19 cellular contexts compared by ENCODE assay signal in the genomic region with DNA sequence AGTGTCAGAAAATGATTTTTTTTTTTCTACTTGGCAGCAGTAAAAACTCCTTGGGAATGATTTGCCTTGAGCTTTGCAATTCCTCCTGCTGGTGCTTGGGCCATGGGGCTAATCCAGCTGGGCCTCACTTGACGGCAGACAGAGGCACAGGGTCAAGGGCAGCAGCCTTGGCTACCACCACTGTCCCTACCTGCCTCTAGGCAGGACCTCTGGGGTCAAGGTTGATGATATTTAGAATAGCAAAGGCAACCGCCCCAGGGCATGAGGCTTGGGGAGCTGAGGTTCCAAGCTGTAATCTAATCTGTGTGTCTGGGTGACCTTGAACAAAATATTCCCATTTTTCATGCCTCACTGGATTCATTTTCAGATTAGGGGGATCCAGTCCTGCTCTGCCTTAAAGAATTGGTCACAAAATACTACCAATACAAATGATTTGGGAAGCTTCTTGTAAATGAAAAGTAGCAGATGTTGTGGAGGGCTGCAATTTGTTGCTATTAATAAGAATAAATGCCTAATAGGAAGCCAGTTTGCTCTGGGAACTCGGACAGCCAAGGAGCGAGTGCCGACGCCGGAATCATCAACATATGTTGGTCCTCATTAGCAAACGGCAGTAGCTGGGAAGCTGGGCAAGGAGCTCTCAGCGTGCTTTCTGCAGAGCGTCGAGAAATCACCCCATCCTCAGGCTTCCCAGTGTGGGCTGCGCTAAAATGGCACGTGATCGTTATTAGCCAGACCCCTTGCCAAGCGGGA.
"Had no signal": no experiment of that assay in that cellular context is flagged by ENCODE, and none has a peak within 500 bp of the region (broad histone marks: within the 10 kb centered on the region; RNA-seq: fewer than 3 reads in every experiment).

No MANE protein-coding gene starts in this region.

- H3K9me3 ChIP-seq: colonic mucosa, tibial artery had no signal

- H3K4me3 ChIP-seq: colonic mucosa, esophagus squamous epithelium, gastroesophageal sphincter, heart left ventricle, neural progenitor cell, tibial artery had no signal

- H3K27me3 ChIP-seq: brain microvascular endothelial cell, colonic mucosa, esophagus squamous epithelium, gastroesophageal sphincter, heart left ventricle, neural progenitor cell, tibial artery had no signal

- DNase-seq: activated CD4-positive, alpha-beta T cell treated with anti-CD3 and anti-CD28 coated beads for 1 hour; activated CD4-positive, alpha-beta T cell treated with anti-CD3 and anti-CD28 coated beads, Interleukin-2, amount 50 U/mL, for 1 hour; activated CD8-positive, alpha-beta T cell treated with anti-CD3 and anti-CD28 coated beads, Interleukin-2, amount 10 ng/mL, durations not matched to agents 7 days and 5 days; activated T-cell treated with anti-CD3 and anti-CD28 coated beads, Interleukin-2, amount 50 U/mL, for 1 hour; aorta; brain microvascular endothelial cell; central memory CD4-positive, alpha-beta T cell; esophagus squamous epithelium; heart left ventricle; left cardiac atrium; naive thymus-derived CD8-positive, alpha-beta T cell; stimulated activated CD4-positive, alpha-beta T cell treated with anti-CD3 and anti-CD28 coated beads, Interleukin-4, amount 100 ng/mL, for 24 hours; stimulated activated naive CD4-positive, alpha-beta T cell treated with Interleukin-2 at 50 U/mL for 16 hours; tibial artery had no signal

- ATAC-seq: activated CD8-positive, alpha-beta T cell treated with anti-CD3 and anti-CD28 coated beads, Interleukin-2, amount 10 ng/mL, durations not matched to agents 7 days and 5 days; activated naive CD4-positive, alpha-beta T cell treated with anti-CD3 and anti-CD28 coated beads, Interleukin-2, amount 50 U/mL, for 72 hours; gastroesophageal sphincter; naive thymus-derived CD8-positive, alpha-beta T cell had no signal

- H3K27ac ChIP-seq: brain microvascular endothelial cell, colonic mucosa, gastroesophageal sphincter, heart left ventricle, neural progenitor cell, tibial artery, WERI-Rb-1 had no signal

- H3K36me3 ChIP-seq: brain microvascular endothelial cell, colonic mucosa, esophagus squamous epithelium, gastroesophageal sphincter, heart left ventricle, neural progenitor cell, tibial artery, WERI-Rb-1 had no signal
